Comparison of ENCODE assay signal across 1 cellular context in genomic region chr9:132794730-132795380, GRCh38.
TF ChIP-seq lines count a peak whose summit lies in the region.

No MANE protein-coding gene starts in this region.

TF ChIP-seq in WTC11, 78 proteins besides CTCF, POLR2A, EP300 and RAD21 (continued from another document):
- no peak for TF ChIP-seq STAT6 (CRISPR knock-in tag; conservative IDR thresholded peaks at IDR 0.05; ENCODE audit: low read depth)
- TF ChIP-seq CBFB (CRISPR knock-in tag; IDR thresholded peaks at IDR 0.05; ENCODE audit: low read depth): no peak
- no peak for TF ChIP-seq ZNF281 (CRISPR knock-in tag; IDR thresholded peaks at IDR 0.05)
- no peak for TF ChIP-seq JAZF1 (CRISPR knock-in tag; IDR thresholded peaks at IDR 0.05)
- TF ChIP-seq TEAD1 (CRISPR knock-in tag; IDR thresholded peaks at IDR 0.05): no peak
- TF ChIP-seq FOXK1 (CRISPR knock-in tag; IDR thresholded peaks at IDR 0.05): no peak
- no peak for TF ChIP-seq NR3C1 (CRISPR knock-in tag; conservative IDR thresholded peaks at IDR 0.05; ENCODE audit: low read depth)
- no peak for TF ChIP-seq E2F1 (CRISPR knock-in tag; IDR thresholded peaks at IDR 0.05)
- TF ChIP-seq NFYB (CRISPR knock-in tag; conservative IDR thresholded peaks at IDR 0.05; ENCODE audit: low read depth): no peak
- TF ChIP-seq USF2 (CRISPR knock-in tag; IDR thresholded peaks at IDR 0.05): no peak
- no peak for TF ChIP-seq TEAD4 (CRISPR knock-in tag; IDR thresholded peaks at IDR 0.05)
- TF ChIP-seq AFF4 (CRISPR knock-in tag; IDR thresholded peaks at IDR 0.05; ENCODE audit: borderline replicate concordance): no peak
- TF ChIP-seq AR (CRISPR knock-in tag; IDR thresholded peaks at IDR 0.05): no peak
- no peak for TF ChIP-seq ZNF232 (CRISPR knock-in tag; IDR thresholded peaks at IDR 0.05)
- no peak for TF ChIP-seq ESRRA (CRISPR knock-in tag; IDR thresholded peaks at IDR 0.05; ENCODE audit: borderline replicate concordance)
